Comparison of ENCODE assay signal across 1 cellular context in genomic region chr3:74639681-74640080, GRCh38.
TF ChIP-seq lines count a peak whose summit lies in the region.

No MANE protein-coding gene starts in this region.

TF ChIP-seq in IMR-90, 13 proteins besides CTCF, POLR2A, EP300 and RAD21 (continued from another document):
- TF ChIP-seq CEBPB (IDR thresholded peaks at IDR 0.05; ENCODE audit: low read depth, low read length) (peak; percentile 30; the same call in 1 of the 2 replicates), RCOR1 (IDR thresholded peaks at IDR 0.05; ENCODE audit: insufficient replicate concordance, low read length) (no peak), USF2 (IDR thresholded peaks at IDR 0.05; ENCODE audit: low read depth, low read length) (no peak)
